ENCODE assay signal across 1 cellular context in the genomic region with DNA sequence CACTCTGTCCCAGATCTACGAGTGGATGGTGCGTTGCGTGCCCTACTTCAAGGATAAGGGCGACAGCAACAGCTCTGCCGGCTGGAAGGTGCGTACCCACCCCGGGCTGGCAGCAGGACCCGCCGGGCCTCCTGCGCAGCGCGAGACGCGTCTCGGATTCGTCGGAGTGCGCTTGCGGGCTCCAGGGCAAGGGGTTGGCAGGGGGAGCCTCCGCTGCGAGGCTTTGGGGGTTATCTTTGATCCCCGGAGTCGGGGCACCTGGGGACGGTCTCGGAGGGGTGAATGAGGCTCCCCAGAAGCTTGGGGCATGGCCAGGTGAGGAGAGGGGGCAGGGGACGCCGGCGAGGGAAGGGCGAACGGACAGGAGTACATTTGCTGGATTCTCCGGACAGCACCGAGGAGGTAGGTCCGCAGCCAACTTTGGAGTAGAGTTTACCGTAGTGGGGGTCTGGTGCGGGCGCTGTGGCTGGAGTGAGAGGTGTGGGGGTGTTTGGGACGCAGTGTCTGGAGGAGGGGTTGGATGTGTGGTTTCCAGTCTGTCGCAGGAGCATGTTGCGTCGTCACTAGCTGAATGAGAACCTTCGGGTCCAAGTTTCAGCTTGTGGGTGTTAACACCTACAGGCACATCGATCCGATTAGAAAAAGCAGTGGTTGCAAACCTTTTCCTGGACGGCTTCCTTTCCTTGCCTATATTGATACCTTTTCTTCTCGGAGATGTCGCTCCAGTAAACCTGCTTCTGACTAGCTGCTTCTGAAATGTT.
TF ChIP-seq lines count a peak whose summit lies in the region.

No MANE protein-coding gene starts in this region.

TF ChIP-seq in HEK293, 187 proteins besides CTCF, POLR2A, EP300 and RAD21 (continued from another document and continues in another):
- TF ChIP-seq ZNF518A (tag by site-specific recombination; conservative IDR thresholded peaks at IDR 0.05; ENCODE audit: low read depth), result no peak
- TF ChIP-seq ZSCAN30 (tag by site-specific recombination; IDR thresholded peaks at IDR 0.05), result no peak
- no peak for TF ChIP-seq ZNF473 (tag by site-specific recombination; IDR thresholded peaks at IDR 0.05)
- TF ChIP-seq, protein P1, sequence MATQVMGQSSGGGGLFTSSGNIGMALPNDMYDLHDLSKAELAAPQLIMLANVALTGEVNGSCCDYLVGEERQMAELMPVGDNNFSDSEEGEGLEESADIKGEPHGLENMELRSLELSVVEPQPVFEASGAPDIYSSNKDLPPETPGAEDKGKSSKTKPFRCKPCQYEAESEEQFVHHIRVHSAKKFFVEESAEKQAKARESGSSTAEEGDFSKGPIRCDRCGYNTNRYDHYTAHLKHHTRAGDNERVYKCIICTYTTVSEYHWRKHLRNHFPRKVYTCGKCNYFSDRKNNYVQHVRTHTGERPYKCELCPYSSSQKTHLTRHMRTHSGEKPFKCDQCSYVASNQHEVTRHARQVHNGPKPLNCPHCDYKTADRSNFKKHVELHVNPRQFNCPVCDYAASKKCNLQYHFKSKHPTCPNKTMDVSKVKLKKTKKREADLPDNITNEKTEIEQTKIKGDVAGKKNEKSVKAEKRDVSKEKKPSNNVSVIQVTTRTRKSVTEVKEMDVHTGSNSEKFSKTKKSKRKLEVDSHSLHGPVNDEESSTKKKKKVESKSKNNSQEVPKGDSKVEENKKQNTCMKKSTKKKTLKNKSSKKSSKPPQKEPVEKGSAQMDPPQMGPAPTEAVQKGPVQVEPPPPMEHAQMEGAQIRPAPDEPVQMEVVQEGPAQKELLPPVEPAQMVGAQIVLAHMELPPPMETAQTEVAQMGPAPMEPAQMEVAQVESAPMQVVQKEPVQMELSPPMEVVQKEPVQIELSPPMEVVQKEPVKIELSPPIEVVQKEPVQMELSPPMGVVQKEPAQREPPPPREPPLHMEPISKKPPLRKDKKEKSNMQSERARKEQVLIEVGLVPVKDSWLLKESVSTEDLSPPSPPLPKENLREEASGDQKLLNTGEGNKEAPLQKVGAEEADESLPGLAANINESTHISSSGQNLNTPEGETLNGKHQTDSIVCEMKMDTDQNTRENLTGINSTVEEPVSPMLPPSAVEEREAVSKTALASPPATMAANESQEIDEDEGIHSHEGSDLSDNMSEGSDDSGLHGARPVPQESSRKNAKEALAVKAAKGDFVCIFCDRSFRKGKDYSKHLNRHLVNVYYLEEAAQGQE (tag by site-specific recombination; IDR thresholded peaks at IDR 0.05), result peak; percentile 71
- TF ChIP-seq, protein P2, sequence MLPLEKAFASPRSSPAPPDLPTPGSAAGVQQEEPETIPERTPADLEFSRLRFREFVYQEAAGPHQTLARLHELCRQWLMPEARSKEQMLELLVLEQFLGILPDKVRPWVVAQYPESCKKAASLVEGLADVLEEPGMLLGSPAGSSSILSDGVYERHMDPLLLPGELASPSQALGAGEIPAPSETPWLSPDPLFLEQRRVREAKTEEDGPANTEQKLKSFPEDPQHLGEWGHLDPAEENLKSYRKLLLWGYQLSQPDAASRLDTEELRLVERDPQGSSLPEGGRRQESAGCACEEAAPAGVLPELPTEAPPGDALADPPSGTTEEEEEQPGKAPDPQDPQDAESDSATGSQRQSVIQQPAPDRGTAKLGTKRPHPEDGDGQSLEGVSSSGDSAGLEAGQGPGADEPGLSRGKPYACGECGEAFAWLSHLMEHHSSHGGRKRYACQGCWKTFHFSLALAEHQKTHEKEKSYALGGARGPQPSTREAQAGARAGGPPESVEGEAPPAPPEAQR (tag by site-specific recombination; IDR thresholded peaks at IDR 0.05), result no peak
- no peak for TF ChIP-seq ZNF26 (tag by site-specific recombination; IDR thresholded peaks at IDR 0.05)
- TF ChIP-seq ZNF146 (tag by site-specific recombination; IDR thresholded peaks at IDR 0.05), result peak; percentile 27; the same call in 1 of the 2 replicates
- TF ChIP-seq AEBP2 (tag by site-specific recombination; IDR thresholded peaks at IDR 0.05; ENCODE audit: borderline replicate concordance), result no peak
- TF ChIP-seq ZNF830 (tag by site-specific recombination; IDR thresholded peaks at IDR 0.05; ENCODE audit: low read depth), result no peak
- no peak for TF ChIP-seq ZNF214 (tag by site-specific recombination; IDR thresholded peaks at IDR 0.05; ENCODE audit: borderline replicate concordance)
- TF ChIP-seq ZBTB8A (tag by site-specific recombination; IDR thresholded peaks at IDR 0.05), result no peak; the same call in 1 of the 2 replicates
- TF ChIP-seq ZNF366 (tag by site-specific recombination; conservative IDR thresholded peaks at IDR 0.05), result no peak
- no peak for TF ChIP-seq ZNF514 (tag by site-specific recombination; IDR thresholded peaks at IDR 0.05)
- no peak for TF ChIP-seq ZFP69B (tag by site-specific recombination; IDR thresholded peaks at IDR 0.05)
- no peak for TF ChIP-seq ZFP3 (tag by site-specific recombination; IDR thresholded peaks at IDR 0.05; ENCODE audit: low read depth)
- no peak for TF ChIP-seq ZNF670 (tag by site-specific recombination; IDR thresholded peaks at IDR 0.05; ENCODE audit: low read depth)
- TF ChIP-seq ZNF501 (tag by site-specific recombination; IDR thresholded peaks at IDR 0.05), result peak; percentile 43; the same call in 1 of the 2 replicates
- peak; percentile 87 for TF ChIP-seq HIC1 (tag by site-specific recombination; IDR thresholded peaks at IDR 0.05)
- TF ChIP-seq ZNF777 (tag by site-specific recombination; IDR thresholded peaks at IDR 0.05; ENCODE audit: borderline replicate concordance), result no peak
- TF ChIP-seq BCL11A (tag by site-specific recombination; IDR thresholded peaks at IDR 0.05; ENCODE audit: low read depth), result peak; percentile 13; the same call in 1 of the 2 replicates
- TF ChIP-seq KLF10 (tag by site-specific recombination; IDR thresholded peaks at IDR 0.05), result no peak
- TF ChIP-seq ZNF585B (tag by site-specific recombination; IDR thresholded peaks at IDR 0.05), result no peak
- TF ChIP-seq PATZ1 (tag by site-specific recombination; IDR thresholded peaks at IDR 0.05), result peak; percentile 65
- TF ChIP-seq BCL11B (tag by site-specific recombination; IDR thresholded peaks at IDR 0.05; ENCODE audit: low read depth), result peak; percentile 30; the same call in 1 of the 2 replicates
- no peak for TF ChIP-seq ZNF510 (tag by site-specific recombination; IDR thresholded peaks at IDR 0.05; ENCODE audit: insufficient replicate concordance)
- TF ChIP-seq BCL6B (tag by site-specific recombination; IDR thresholded peaks at IDR 0.05), result no peak
- no peak; the same call in 1 of the 2 replicates for TF ChIP-seq KLF9 (tag by site-specific recombination; IDR thresholded peaks at IDR 0.05; ENCODE audit: low read depth)
- no peak for TF ChIP-seq ZNF138 (tag by site-specific recombination; IDR thresholded peaks at IDR 0.05; ENCODE audit: borderline replicate concordance)
- TF ChIP-seq ZNF223 (tag by site-specific recombination; IDR thresholded peaks at IDR 0.05), result 0 out of 2 replicates have a peak, but pooled peaks have one; percentile 22
- no peak for TF ChIP-seq RBAK (tag by site-specific recombination; IDR thresholded peaks at IDR 0.05)
- no peak for TF ChIP-seq ZNF837 (tag by site-specific recombination; IDR thresholded peaks at IDR 0.05)
- no peak for TF ChIP-seq ZNF155 (tag by site-specific recombination; IDR thresholded peaks at IDR 0.05)
- no peak for TF ChIP-seq PRDM1 (tag by site-specific recombination; IDR thresholded peaks at IDR 0.05)
- no peak for TF ChIP-seq ZNF624 (tag by site-specific recombination; IDR thresholded peaks at IDR 0.05)
